ENCODE assay signal across 9 cellular contexts in the genomic region with DNA sequence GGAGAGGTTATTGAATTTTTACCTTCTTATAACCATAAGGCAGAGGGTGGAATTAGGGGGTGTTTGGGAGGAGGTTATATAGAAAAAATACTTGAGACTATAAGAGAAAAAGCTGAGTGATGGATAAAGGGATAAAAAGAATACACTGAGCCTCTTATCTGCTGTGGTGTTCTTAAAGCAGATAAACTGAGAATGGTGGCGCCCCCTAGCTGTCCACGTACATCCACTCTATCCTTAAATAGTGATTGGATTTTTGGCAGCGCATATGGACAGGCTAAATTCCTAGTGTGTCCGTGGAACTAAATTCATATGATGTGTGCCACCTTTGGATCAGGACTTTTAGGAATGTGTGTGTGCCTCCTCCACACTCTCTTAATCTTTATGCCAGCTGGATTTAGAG.
DNase-seq lines count a peak whose midpoint lies in the region; ATAC-seq and TF ChIP-seq lines count a peak whose summit lies in the region.
"Had no signal": no experiment of that assay in that cellular context is flagged by ENCODE, and none has a peak within 500 bp of the region (broad histone marks: within the 10 kb centered on the region; RNA-seq: fewer than 3 reads in every experiment).

No MANE protein-coding gene starts in this region.

- WGBS in stomach, 5 donors: 74 to 82% (median 77%) methylated on average over 4 of the region's 4 CpGs

- TF ChIP-seq EP300 in stomach (IDR thresholded peaks at IDR 0.05): no peak

- no peaks in the 10 kb centered on the region for H3K9me3 Mint-ChIP-seq in neural progenitor cell

- no peaks in the 10 kb centered on the region for H3K4me1 Mint-ChIP-seq in neural progenitor cell

- TF ChIP-seq POLR2A in stomach (IDR thresholded peaks at IDR 0.05): no peak

- H3K36me3 ChIP-seq in left ventricle myocardium inferior (no peaks in the 10 kb centered on the region), neural progenitor cell (no peaks in the 10 kb centered on the region), stomach (no peaks in the 10 kb centered on the region)

- DNase-seq in left ventricle myocardium inferior (no peak), cardiac septum (ENCODE audit: low spot score) (no peak), SK-MEL-5 (ENCODE audit: low read depth, low spot score) (peak; percentile 63), neural progenitor cell (ENCODE audit: low spot score) (peak; percentile 65), stomach (no peak)
- peak; percentile 14 for DNase-seq in central memory CD4-positive, alpha-beta T cell

- intact Hi-C loops in left ventricle myocardium inferior (cut with micrococcal nuclease): no loop called here
- intact Hi-C loops in cardiac septum (cut with DNase I): no loop called here
- intact Hi-C loops in stomach (cut with DNase I; ENCODE audit: low total_unique reads): no loop called here

- ATAC-seq in GM18909 (IDR thresholded peaks at IDR 0.05; ENCODE audit: poor library complexity, unreplicated experiment): no peak
- ATAC-seq in HG03108 (IDR thresholded peaks at IDR 0.05; ENCODE audit: unreplicated experiment): no peak
- ATAC-seq: right cardiac atrium had no signal

- H3K27me3 ChIP-seq in left ventricle myocardium inferior (ENCODE audit: low read depth) (no peaks in the 10 kb centered on the region), neural progenitor cell (no peaks in the 10 kb centered on the region), stomach (no peaks in the 10 kb centered on the region)

- H3K4me3 ChIP-seq in left ventricle myocardium inferior: no peak overlapping the region
- no peak overlapping the region for H3K4me3 ChIP-seq in neural progenitor cell
- no peak overlapping the region for H3K4me3 ChIP-seq in stomach

- TF ChIP-seq CTCF in left ventricle myocardium inferior (IDR thresholded peaks at IDR 0.05; ENCODE audit: borderline replicate concordance) (peak; percentile 36), neural progenitor cell (IDR thresholded peaks at IDR 0.05) (peak; percentile 71), stomach (IDR thresholded peaks at IDR 0.05) (peak in 2 of 7 experiments; percentile 13 to 16)

- no peaks in the 10 kb centered on the region for H3K4me1 ChIP-seq in left ventricle myocardium inferior
- peaks cover 7% of the 10 kb centered on the region for H3K4me1 ChIP-seq in neural progenitor cell
- peaks cover 0 to 14% (median 0%) of the 10 kb centered on the region in 4 donors for H3K4me1 ChIP-seq in stomach

- H3K9ac ChIP-seq in neural progenitor cell: no peak overlapping the region

- H3K4me3 Mint-ChIP-seq in neural progenitor cell: no peak overlapping the region

- H3K27ac ChIP-seq in left ventricle myocardium inferior (replicated peaks): no peak overlapping the region
- H3K27ac ChIP-seq in neural progenitor cell: no peak overlapping the region
- H3K27ac ChIP-seq in stomach: no peak overlapping the region

- H3K79me2 ChIP-seq in neural progenitor cell (ENCODE audit: low read depth): no peaks in the 10 kb centered on the region

- H3K27ac Mint-ChIP-seq in neural progenitor cell: no peak overlapping the region

- no peak overlapping the region for H3K4me2 ChIP-seq in neural progenitor cell

- no peaks in the 10 kb centered on the region for H3K27me3 Mint-ChIP-seq in neural progenitor cell (ENCODE audit: insufficient read depth, low read depth)

- H3F3A ChIP-seq in neural progenitor cell (ENCODE audit: low read depth): no peaks in the 10 kb centered on the region

- no peaks in the 10 kb centered on the region for H4K20me1 ChIP-seq in neural progenitor cell (ENCODE audit: low read depth)

- in situ Hi-C loops in SK-MEL-5 (cut with HindIII; ENCODE audit: low pct_unique_long_range_greater_than_20kb, low sequenced_read_pairs): no loop called here

- H3K36me3 Mint-ChIP-seq in neural progenitor cell: no peaks in the 10 kb centered on the region

- H2AFZ ChIP-seq in neural progenitor cell (replicated peaks): no peak overlapping the region

- H3K9me3 ChIP-seq in left ventricle myocardium inferior (replicated peaks): no peaks in the 10 kb centered on the region
- H3K9me3 ChIP-seq in neural progenitor cell (ENCODE audit: low read depth): no peaks in the 10 kb centered on the region
- no peaks in the 10 kb centered on the region for H3K9me3 ChIP-seq in stomach

Comparison
In these comparisons a context has a peak if more than half of its experiments do, and no peak if none do; other contexts are left out.
1. DNase-seq: peak in SK-MEL-5 (single experiment), central memory CD4-positive, alpha-beta T cell (single experiment) and neural progenitor cell (single experiment); none in left ventricle myocardium inferior (single experiment), cardiac septum (single experiment) and stomach (single experiment).